16 cellular contexts compared by ENCODE assay signal in genomic region chr9:113617550-113617949, GRCh38.
DNase-seq lines count a peak whose midpoint lies in the region; ATAC-seq and TF ChIP-seq lines count a peak whose summit lies in the region.
"Had no signal": no experiment of that assay in that cellular context is flagged by ENCODE, and none has a peak within 500 bp of the region (broad histone marks: within the 10 kb centered on the region; RNA-seq: fewer than 3 reads in every experiment).

No MANE protein-coding gene starts in this region.

- H2AK5ac ChIP-seq in mesenchymal stem cell (ENCODE audit: low read length, severe bottlenecking) = peak overlapping the region; percentile 38

- H3K4me3 Mint-ChIP-seq in activated T-cell treated with anti-CD3 and anti-CD28 coated beads, Interleukin-2, amount 50 U/mL, for 72 hours = peak overlapping the region; percentile 41 to 72
- H3K4me3 Mint-ChIP-seq: CD4-positive, alpha-beta T cell had no signal

- DNase-seq in activated T-cell treated with anti-CD3 and anti-CD28 coated beads, Interleukin-2, amount 50 U/mL, for 72 hours = no peak
- DNase-seq in activated T-cell treated with anti-CD3 and anti-CD28 coated beads, Interleukin-2, amount 50 U/mL, for 48 hours = no peak
- DNase-seq in SK-N-SH (peak; percentile 59), mesenchymal stem cell (peak; percentile 70), thoracic aorta (ENCODE audit: low spot score) (no peak), middle frontal gyrus (ENCODE audit: extremely low spot score, low spot score) (no peak), left lung (no peak)
- no peak for DNase-seq in effector CD8-positive, alpha-beta T cell (lab: John Stamatoyannopoulos, UW)
- DNase-seq: activated naive CD4-positive, alpha-beta T cell treated with Interleukin-2 at 50 U/mL for 16 hours; CD4-positive, alpha-beta T cell; EL; left colon; NCI-H2081; NCI-H748 treated with DMSO at 0.1 percent for 48 hours; stimulated activated naive CD4-positive, alpha-beta T cell had no signal

- H3K36me3 Mint-ChIP-seq in activated T-cell treated with anti-CD3 and anti-CD28 coated beads, Interleukin-2, amount 50 U/mL, for 72 hours (ENCODE audit: insufficient read depth in 2 of 2) = peaks cover 0 to 2% of the 10 kb centered on the region in 2 donors

- 73% methylated on average over 6 of the region's 6 CpGs for WGBS in SK-N-SH (ENCODE audit: low lambda C conversion rate)
- 82% methylated on average over 5 of the region's 6 CpGs for WGBS in mesenchymal stem cell

- no peaks in the 10 kb centered on the region for H3K27me3 Mint-ChIP-seq in activated T-cell treated with anti-CD3 and anti-CD28 coated beads, Interleukin-2, amount 50 U/mL, for 72 hours (ENCODE audit: low read depth)

- H3K4me1 Mint-ChIP-seq in activated T-cell treated with anti-CD3 and anti-CD28 coated beads, Interleukin-2, amount 50 U/mL, for 72 hours (ENCODE audit: low read depth) = peaks cover 89% of the 10 kb centered on the region

- H4K91ac ChIP-seq in mesenchymal stem cell (ENCODE audit: low read length) = no peak overlapping the region

- no peaks in the 10 kb centered on the region for H3K27me3 ChIP-seq in SK-N-SH (ENCODE audit: insufficient read depth)
- no peaks in the 10 kb centered on the region for H3K27me3 ChIP-seq in mesenchymal stem cell (ENCODE audit: control insufficient read depth in 1 of 2, insufficient read depth in 1 of 2, low read length in 2 of 2)
- no peaks in the 10 kb centered on the region for H3K27me3 ChIP-seq in thoracic aorta (replicated peaks; ENCODE audit: insufficient read depth)
- H3K27me3 ChIP-seq in left lung = no peaks in the 10 kb centered on the region

- peak overlapping the region; percentile 80 for H3K27ac Mint-ChIP-seq in activated T-cell treated with anti-CD3 and anti-CD28 coated beads, Interleukin-2, amount 50 U/mL, for 72 hours
- H3K27ac Mint-ChIP-seq: CD4-positive, alpha-beta T cell had no signal

- H3K27ac ChIP-seq in SK-N-SH (ENCODE audit: low read depth in 2 of 2, low read length in 1 of 2) (peak overlapping the region in 1 of 2 experiments; percentile 30; a peak in 1 of 4 replicates), mesenchymal stem cell (ENCODE audit: low read length, poor library complexity, severe bottlenecking) (no peak overlapping the region), thoracic aorta (peak overlapping the region; percentile 86 to 95), left lung (no peak overlapping the region)

- H3K9ac ChIP-seq in SK-N-SH (no peak overlapping the region), mesenchymal stem cell (ENCODE audit: low read length) (no peak overlapping the region)

- CTCF ChIA-PET in SK-N-SH (lab: Yijun Ruan, JAX) = interaction anchor here (44.7 kb wide), 1 partner anchor 35 kb away, joined by 1335 read pairs; no protein-coding TSS in a partner anchor

- no peak overlapping the region for H2BK5ac ChIP-seq in mesenchymal stem cell (ENCODE audit: low read depth, low read length, poor library complexity, severe bottlenecking)

- H3K4me2 ChIP-seq in SK-N-SH (no peak overlapping the region), mesenchymal stem cell (ENCODE audit: low read length, poor library complexity, severe bottlenecking) (no peak overlapping the region)

- H3K4ac ChIP-seq in mesenchymal stem cell (ENCODE audit: low read depth in 1 of 2, low read length in 2 of 2) = no peak overlapping the region

- H3K18ac ChIP-seq in mesenchymal stem cell (ENCODE audit: low read depth in 1 of 2, low read length in 2 of 2) = no peak overlapping the region

- H3K79me2 ChIP-seq in SK-N-SH (ENCODE audit: insufficient read depth) = no peaks in the 10 kb centered on the region

- H3K9me3 Mint-ChIP-seq in activated T-cell treated with anti-CD3 and anti-CD28 coated beads, Interleukin-2, amount 50 U/mL, for 72 hours = no peaks in the 10 kb centered on the region
- H3K9me3 Mint-ChIP-seq: CD4-positive, alpha-beta T cell had no signal

- no peak overlapping the region for H3K14ac ChIP-seq in mesenchymal stem cell (ENCODE audit: low read length in 2 of 2)

- no peaks in the 10 kb centered on the region for H3K9me2 ChIP-seq in SK-N-SH

- H2BK15ac ChIP-seq in mesenchymal stem cell (ENCODE audit: low read depth, poor library complexity, severe bottlenecking) = no peak overlapping the region

- H3K4me3 ChIP-seq in SK-N-SH (ENCODE audit: low read depth in 2 of 2, low read length in 1 of 2) = no peak overlapping the region
- H3K4me3 ChIP-seq in mesenchymal stem cell (ENCODE audit: insufficient read depth in 1 of 2, low read depth in 1 of 2, low read length in 2 of 2) = no peak overlapping the region
- no peak overlapping the region for H3K4me3 ChIP-seq in thoracic aorta
- H3K4me3 ChIP-seq in left lung = no peak overlapping the region

- H2BK12ac ChIP-seq in mesenchymal stem cell (ENCODE audit: low read length in 2 of 2) = peak overlapping the region in 1 of 2 experiments; percentile 96

- no peak overlapping the region for H4K8ac ChIP-seq in mesenchymal stem cell (ENCODE audit: low read length)

- H3K23ac ChIP-seq in mesenchymal stem cell (ENCODE audit: low read length in 2 of 2) = no peak overlapping the region

- no peak for TF ChIP-seq RAD21 in SK-N-SH (IDR thresholded peaks at IDR 0.05; ENCODE audit: low read length)

- no peaks in the 10 kb centered on the region for H3K9me3 ChIP-seq in SK-N-SH
- no peaks in the 10 kb centered on the region for H3K9me3 ChIP-seq in mesenchymal stem cell (ENCODE audit: control insufficient read depth, low read length)
- no peaks in the 10 kb centered on the region for H3K9me3 ChIP-seq in thoracic aorta
- no peaks in the 10 kb centered on the region for H3K9me3 ChIP-seq in left lung

- no peaks in the 10 kb centered on the region for H4K20me1 ChIP-seq in SK-N-SH (ENCODE audit: insufficient read depth)

- H2AFZ ChIP-seq in SK-N-SH (ENCODE audit: low read depth) (no peak overlapping the region), mesenchymal stem cell (ENCODE audit: low read depth, low read length) (no peak overlapping the region)

- H3K36me3 ChIP-seq in SK-N-SH (replicated peaks in 1 of 2; ENCODE audit: control insufficient read depth in 1 of 2, insufficient read depth in 2 of 2, low read length in 1 of 2) (no peaks in the 10 kb centered on the region), mesenchymal stem cell (ENCODE audit: control insufficient read depth in 1 of 2, insufficient read depth in 2 of 2, low read depth in 1 of 2, low read length in 2 of 2) (no peaks in the 10 kb centered on the region), thoracic aorta (no peaks in the 10 kb centered on the region), left lung (no peaks in the 10 kb centered on the region)

- POLR2A ChIA-PET in SK-N-SH (lab: Yijun Ruan, JAX) = no interaction called here

- H3K79me1 ChIP-seq in mesenchymal stem cell (replicated peaks; ENCODE audit: low read length, poor library complexity, severe bottlenecking) = peaks cover 7% of the 10 kb centered on the region

- no peak overlapping the region for H2BK120ac ChIP-seq in mesenchymal stem cell (ENCODE audit: low read depth, low read length)

- TF ChIP-seq CTCF in SK-N-SH (IDR thresholded peaks at IDR 0.05) (no peak), thoracic aorta (IDR thresholded peaks at IDR 0.05) (no peak), left lung (IDR thresholded peaks at IDR 0.05) (no peak)

- H3F3A ChIP-seq in SK-N-SH (replicated peaks; ENCODE audit: insufficient read depth) = peaks cover 24% of the 10 kb centered on the region

- TF ChIP-seq EP300 in SK-N-SH (IDR thresholded peaks at IDR 0.05; ENCODE audit: borderline replicate concordance in 1 of 2, low read depth in 1 of 2, low read length in 1 of 2) = peak in 1 of 2 experiments; percentile 22; a peak in 1 of 4 replicates

- H3K4me1 ChIP-seq in SK-N-SH (ENCODE audit: control insufficient read depth in 1 of 2, insufficient read depth in 2 of 2, low read depth in 1 of 2, low read length in 1 of 2) (peaks cover 49 to 59% of the 10 kb centered on the region in 2 experiments), mesenchymal stem cell (ENCODE audit: control insufficient read depth, insufficient read depth, low read depth, low read length) (peaks cover 36% of the 10 kb centered on the region), thoracic aorta (ENCODE audit: control insufficient read depth in 1 of 2, low read depth in 2 of 2) (peaks cover 45 to 92% of the 10 kb centered on the region in 2 donors), left lung (peaks cover 34 to 37% of the 10 kb centered on the region in 2 donors)

- no peak for ATAC-seq in activated T-cell treated with anti-CD3 and anti-CD28 coated beads, Interleukin-2, amount 50 U/mL, for 72 hours (replicated peaks in 1 of 2)
- no peak for ATAC-seq in thoracic aorta (ENCODE audit: insufficient number of reproducible peaks, low FRiP score, low read depth)
- no peak for ATAC-seq in left lung
- ATAC-seq: left colon, Panc1 had no signal

- intact Hi-C loops in left lung (cut with DNase I) = no loop called here

TF ChIP-seq in SK-N-SH, 30 proteins besides CTCF, POLR2A, EP300 and RAD21 (continues in another document):
- TF ChIP-seq RFX5 (IDR thresholded peaks at IDR 0.05; ENCODE audit: low read length) = no peak
- peak; percentile 25 for TF ChIP-seq CHD2 (IDR thresholded peaks at IDR 0.05; ENCODE audit: low read length, partially characterized antibody)
- no peak for TF ChIP-seq FOXM1 (IDR thresholded peaks at IDR 0.05; ENCODE audit: low read depth)
- no peak for TF ChIP-seq EZH2phosphoT487 (IDR thresholded peaks at IDR 0.05; ENCODE audit: borderline replicate concordance, low read depth)
- no peak for TF ChIP-seq SIN3A (IDR thresholded peaks at IDR 0.05; ENCODE audit: borderline replicate concordance, low read depth, low read length)
- no peak for TF ChIP-seq GATA2 (CRISPR knock-in tag; IDR thresholded peaks at IDR 0.05)
- no peak for TF ChIP-seq MEF2A (IDR thresholded peaks at IDR 0.05; ENCODE audit: borderline replicate concordance, low read depth)
- no peak for TF ChIP-seq USF1 (IDR thresholded peaks at IDR 0.05; ENCODE audit: borderline replicate concordance, low read depth)
- TF ChIP-seq USF2 (IDR thresholded peaks at IDR 0.05; ENCODE audit: borderline replicate concordance, low read depth, low read length) = no peak
- no peak for TF ChIP-seq SMC3 (IDR thresholded peaks at IDR 0.05; ENCODE audit: low read depth, low read length)
- TF ChIP-seq TEAD4 (IDR thresholded peaks at IDR 0.05; ENCODE audit: borderline replicate concordance, insufficient read depth) = no peak

Comparison
In these comparisons a context has a peak if more than half of its experiments do, and no peak if none do; other contexts are left out.
1. DNase-seq: peak in SK-N-SH (single experiment) and mesenchymal stem cell (single experiment); none in activated T-cell treated with anti-CD3 and anti-CD28 coated beads, Interleukin-2, amount 50 U/mL, for 72 hours (0 of 2), activated T-cell treated with anti-CD3 and anti-CD28 coated beads, Interleukin-2, amount 50 U/mL, for 48 hours (0 of 2), thoracic aorta (single experiment), middle frontal gyrus (single experiment), left lung (0 of 2) and effector CD8-positive, alpha-beta T cell (single experiment).
2. H3K27ac ChIP-seq: peak in thoracic aorta (2 of 2); none in mesenchymal stem cell (single experiment) and left lung (0 of 2).